Comparison of ENCODE assay signal across 15 cellular contexts in the genomic region with DNA sequence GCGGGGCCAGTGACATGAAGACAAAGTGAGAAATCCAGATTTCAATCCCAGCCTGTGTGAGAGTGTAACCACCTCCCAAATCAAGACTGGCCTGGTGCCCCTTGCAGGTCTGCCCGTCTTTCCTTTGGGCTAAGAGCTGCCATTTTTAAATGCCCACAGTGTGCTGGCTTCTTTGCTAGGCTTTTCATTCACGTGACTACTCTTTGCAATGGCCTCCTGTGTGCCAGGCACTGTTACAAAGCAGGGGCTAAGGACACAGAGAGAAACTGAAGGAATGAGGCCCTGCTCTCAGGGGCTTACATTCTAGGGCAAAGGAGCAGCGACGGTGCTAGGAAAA. TPM values are rescaled to one million over a fixed set of nuclear protein-coding genes. Genes with fewer than 3 reads are reported as not detected.
A peak's percentile ranks its signal among the peaks of the same experiment; 100 is the strongest.
DNase-seq lines count a peak whose midpoint lies in the region; FAIRE-seq and TF ChIP-seq lines count a peak whose summit lies in the region.
"Had no signal": no experiment of that assay in that cellular context is flagged by ENCODE, and none has a peak within 500 bp of the region (broad histone marks: within the 10 kb centered on the region; RNA-seq: fewer than 3 reads in every experiment).

No MANE protein-coding gene starts in this region.

- H3T11ph ChIP-seq in H9 (ENCODE audit: low read length): no peak overlapping the region

- H2BK20ac ChIP-seq in H9 (ENCODE audit: low read depth, low read length, poor library complexity, severe bottlenecking): no peak overlapping the region

- H3K36me3 Mint-ChIP-seq in H9 (ENCODE audit: insufficient read depth in 1 of 3, low read depth in 3 of 3): peaks cover 16 to 38% (median 28%) of the 10 kb centered on the region in 3 experiments
- no peaks in the 10 kb centered on the region for H3K36me3 Mint-ChIP-seq in glutamatergic neuron (ENCODE audit: unreplicated experiment)
- H3K36me3 Mint-ChIP-seq: stimulated activated memory B cell treated with anti-CD40 and anti-IgM and Interleukin-4, amounts not matched to agents 10 μg/mL and 1 μg/mL and 100 μg/mL, for 72 hours had no signal

- H3K36me3 ChIP-seq in parathyroid adenoma (ENCODE audit: control insufficient read depth, insufficient read depth, low read length): no peaks in the 10 kb centered on the region
- H3K36me3 ChIP-seq: left lung, tibial nerve had no signal

- no peaks in the 10 kb centered on the region for H3K27me3 ChIP-seq in H9 (ENCODE audit: insufficient read depth, low read length)
- no peaks in the 10 kb centered on the region for H3K27me3 ChIP-seq in parathyroid adenoma (ENCODE audit: control insufficient read depth, insufficient read depth, low read length)
- H3K27me3 ChIP-seq: left lung had no signal

- H3K9me3 Mint-ChIP-seq in H9: no peaks in the 10 kb centered on the region
- H3K9me3 Mint-ChIP-seq in glutamatergic neuron (ENCODE audit: unreplicated experiment): peaks cover 3% of the 10 kb centered on the region
- H3K9me3 Mint-ChIP-seq: stimulated activated memory B cell treated with anti-CD40 and anti-IgM and Interleukin-4, amounts not matched to agents 10 μg/mL and 1 μg/mL and 100 μg/mL, for 72 hours had no signal

- POLR2A ChIA-PET in RWPE1 (lab: Yijun Ruan, JAX; ENCODE audit: low non-redundant PET): no interaction called here

- no peak for TF ChIP-seq CTCF in H9 (conservative IDR thresholded peaks at IDR 0.05)
- no peak for TF ChIP-seq CTCF in RWPE1 (conservative IDR thresholded peaks at IDR 0.05; ENCODE audit: low read depth)
- no peak for TF ChIP-seq CTCF in parathyroid adenoma (IDR thresholded peaks at IDR 0.05)
- no peak for TF ChIP-seq CTCF in glutamatergic neuron (IDR thresholded peaks at IDR 0.05; ENCODE audit: partially characterized antibody, unreplicated experiment)

- H3K27ac Mint-ChIP-seq in H9: peak overlapping the region; percentile 98 to 100 (median 99)
- no peak overlapping the region for H3K27ac Mint-ChIP-seq in glutamatergic neuron (ENCODE audit: unreplicated experiment)
- H3K27ac Mint-ChIP-seq: stimulated activated memory B cell treated with anti-CD40 and anti-IgM and Interleukin-4, amounts not matched to agents 10 μg/mL and 1 μg/mL and 100 μg/mL, for 72 hours had no signal

- H3K79me1 ChIP-seq in H9 (ENCODE audit: insufficient read depth, low read depth, low read length, poor library complexity, severe bottlenecking): no peaks in the 10 kb centered on the region

- no peak overlapping the region for H2BK120ac ChIP-seq in H9 (ENCODE audit: low read depth, low read length, poor library complexity, severe bottlenecking)

- peak overlapping the region; percentile 13 for H4K5ac ChIP-seq in H9 (ENCODE audit: insufficient read length, low read depth, low read length)

- peak overlapping the region; percentile 94 for H3K4me2 ChIP-seq in H9 (ENCODE audit: insufficient read depth, insufficient read length, low read length)
- no peak overlapping the region for H3K4me2 ChIP-seq in parathyroid adenoma (ENCODE audit: low read length)

- no CpG with 5 or more reads among the region's 5 CpGs for WGBS in H9 (ENCODE audit: extremely low coverage, insufficient read length, low lambda C conversion rate)

- H3K56ac ChIP-seq in H9 (ENCODE audit: insufficient read length, low read depth, low read length): peak overlapping the region; percentile 17

- H3K23me2 ChIP-seq in H9 (ENCODE audit: insufficient read length, low read depth, low read length, poor library complexity, severe bottlenecking): peaks cover 26% of the 10 kb centered on the region

- H2BK12ac ChIP-seq in H9 (ENCODE audit: insufficient read length, low read depth, low read length): no peak overlapping the region

- DNase-seq in H9: no peak
- no peak for DNase-seq in RWPE1 (ENCODE audit: low spot score)
- no peak for DNase-seq in glutamatergic neuron
- DNase-seq in SW 1271 (lab: John Stamatoyannopoulos, UW): no peak
- DNase-seq in GM19239 (ENCODE audit: insufficient read length, low spot score): no peak
- DNase-seq: cerebellar nuclear complex; NK-92 treated with Interleukin-12 subunit alpha and Interleukin-12 subunit beta, amount 100 ng/mL, for 24 hours; stimulated activated CD4-positive, alpha-beta T cell treated with anti-CD3 and anti-CD28 coated beads, Interleukin-12 subunit alpha, Interleukin-12 subunit beta, amount 100 ng/mL, for 4 hours had no signal

- H3K27me3 Mint-ChIP-seq in H9 (ENCODE audit: low read depth): no peaks in the 10 kb centered on the region; the same call in 1 of the 2 replicates
- peaks cover 10% of the 10 kb centered on the region for H3K27me3 Mint-ChIP-seq in glutamatergic neuron (ENCODE audit: unreplicated experiment)
- H3K27me3 Mint-ChIP-seq: stimulated activated memory B cell treated with anti-CD40 and anti-IgM and Interleukin-4, amounts not matched to agents 10 μg/mL and 1 μg/mL and 100 μg/mL, for 72 hours had no signal

- H3K4me1 Mint-ChIP-seq in H9: peaks cover 49 to 55% of the 10 kb centered on the region in 2 experiments
- peaks cover 10% of the 10 kb centered on the region for H3K4me1 Mint-ChIP-seq in glutamatergic neuron (ENCODE audit: low read depth, unreplicated experiment)

- H4K91ac ChIP-seq in H9 (ENCODE audit: insufficient read length, low read depth, low read length): peak overlapping the region; percentile 47

- peak overlapping the region; percentile 98 to 100 for H3K4me3 Mint-ChIP-seq in H9
- H3K4me3 Mint-ChIP-seq in glutamatergic neuron (ENCODE audit: unreplicated experiment): no peak overlapping the region

- H3K4me3 ChIP-seq in iPS-11a (ENCODE audit: low read depth, low read length) (peak overlapping the region; percentile 93), parathyroid adenoma (ENCODE audit: low read depth, low read length) (no peak overlapping the region)

- H3K9me3 ChIP-seq in H9 (ENCODE audit: control insufficient read depth, low read depth, low read length) (no peaks in the 10 kb centered on the region), parathyroid adenoma (ENCODE audit: control insufficient read depth, low read length) (no peaks in the 10 kb centered on the region)
- H3K9me3 ChIP-seq: left lung, tibial nerve had no signal

- no peak overlapping the region for H4K8ac ChIP-seq in H9 (replicated peaks; ENCODE audit: insufficient read length, low read depth, low read length)

- H3K27ac ChIP-seq in H9 (ENCODE audit: insufficient read length, low read depth, low read length): peak overlapping the region; percentile 95
- peak overlapping the region; percentile 62 for H3K27ac ChIP-seq in RWPE1
- H3K27ac ChIP-seq in parathyroid adenoma: peak overlapping the region; percentile 4
- H3K27ac ChIP-seq: KMS-11, tibial nerve had no signal

- H3K79me2 ChIP-seq in H9 (ENCODE audit: insufficient read depth, low read length) (peaks cover 15% of the 10 kb centered on the region; the same call in 1 of the 2 replicates), parathyroid adenoma (no peaks in the 10 kb centered on the region)

- H3K18ac ChIP-seq in H9 (ENCODE audit: insufficient read length, low read depth, low read length): peak overlapping the region; percentile 55

- H2AFZ ChIP-seq in H9 (ENCODE audit: low read length) (no peak overlapping the region), parathyroid adenoma (peak overlapping the region; percentile 89)

- peak overlapping the region; percentile 54; the same call in 1 of the 2 replicates for H3K14ac ChIP-seq in H9 (ENCODE audit: insufficient read depth, low read length)

- CTCF ChIA-PET in RWPE1 (lab: Yijun Ruan, JAX): interaction anchor here (0.6 to 1.6 kb wide), 3 partner anchors 40 to 696 kb away, joined by 3 to 4 read pairs (median 4); no protein-coding TSS in a partner anchor

- no peak overlapping the region; the same call in 1 of the 2 replicates for H2BK15ac ChIP-seq in H9 (ENCODE audit: low read depth, low read length)

- H2BK5ac ChIP-seq in H9 (ENCODE audit: insufficient read length, low read length): no peak overlapping the region

- no peak overlapping the region for H3K4ac ChIP-seq in H9 (ENCODE audit: low read depth, low read length)

- FAIRE-seq in GM19239 (lab: Jason Lieb, UNC): no peak

- H3K9ac ChIP-seq in H9 (ENCODE audit: extremely low read depth, insufficient read length, low read length) (peak overlapping the region; percentile 86), parathyroid adenoma (no peak overlapping the region)
- H3K9ac ChIP-seq: KMS-11 had no signal

- H2AK5ac ChIP-seq in H9 (ENCODE audit: insufficient read length, low read length): no peak overlapping the region

- H4K20me1 ChIP-seq in H9 (ENCODE audit: control insufficient read depth, insufficient read depth, insufficient read length): no peaks in the 10 kb centered on the region

- H3K4me1 ChIP-seq in H9 (ENCODE audit: insufficient read depth, low read length) (peaks cover 6% of the 10 kb centered on the region; the same call in 1 of the 2 replicates), parathyroid adenoma (peaks cover 9% of the 10 kb centered on the region)

- H3K23ac ChIP-seq in H9 (ENCODE audit: insufficient read length, low read depth, low read length): no peak overlapping the region

RNA-seq across cellular contexts. Expression of gene ZSCAN10, which starts 0.3 kb away (rescaled TPM):
- 207 and 212 TPM in 2 replicates for total RNA-seq in H9 (2021)
- 0.74 TPM for total RNA-seq in glutamatergic neuron (ENCODE audit: unreplicated experiment)
- total RNA-seq: left lung, pulmonary artery endothelial cell, tibial nerve had no signal

RNA-seq across cellular contexts. Expression of gene ZNF205, which starts 13.0 kb away (rescaled TPM):
- total RNA-seq in H9 (2021) (16.8 and 18.8 TPM in 2 replicates), glutamatergic neuron (ENCODE audit: unreplicated experiment) (31.6 TPM)

RNA-seq across cellular contexts. Expression of gene IL32, which starts 33.9 kb away (rescaled TPM):
- total RNA-seq in H9 (2021): 2.0 and 2.6 TPM in 2 replicates
- total RNA-seq in glutamatergic neuron (ENCODE audit: unreplicated experiment): 1.3 TPM

RNA-seq across cellular contexts. Expression of gene ZNF213, which starts 35.5 kb away (rescaled TPM):
- 6.2 and 6.4 TPM in 2 replicates for total RNA-seq in H9 (2021)
- 18.7 TPM for total RNA-seq in glutamatergic neuron (ENCODE audit: unreplicated experiment)

RNA-seq across cellular contexts. Expression of gene MMP25, which starts 53.0 kb away (rescaled TPM):
- total RNA-seq in H9 (2021) (13.5 and 14.2 TPM in 2 replicates), glutamatergic neuron (ENCODE audit: unreplicated experiment) (not detected)

Comparison
In these comparisons a context has a peak if more than half of its experiments do, and no peak if none do; other contexts are left out.
1. H3K27ac ChIP-seq: peak in every context shown above with its lines; median percentile 95 in H9; 62 in RWPE1; 4 in parathyroid adenoma.
2. RNA of gene ZSCAN10, which starts 0.3 kb away (total RNA-seq): 207 to 212 TPM in H9; 0.74 TPM in glutamatergic neuron (single experiment); every median in the first group is over 100 times any median in the second.